9 cellular contexts compared by ENCODE assay signal in genomic region chr3:142929109-142929508, GRCh38. TPM values are rescaled to one million over a fixed set of nuclear protein-coding genes. Genes with fewer than 3 reads are reported as not detected.
A peak's percentile ranks its signal among the peaks of the same experiment; 100 is the strongest.
DNase-seq lines count a peak whose midpoint lies in the region; ATAC-seq and TF ChIP-seq lines count a peak whose summit lies in the region.
"Had no signal": no experiment of that assay in that cellular context is flagged by ENCODE, and none has a peak within 500 bp of the region (broad histone marks: within the 10 kb centered on the region; RNA-seq: fewer than 3 reads in every experiment).

No MANE protein-coding gene starts in this region.

- H3F3A ChIP-seq in SU-DHL-6 (ENCODE audit: insufficient read depth), result no peaks in the 10 kb centered on the region

- H4K20me1 ChIP-seq in SU-DHL-6 (ENCODE audit: low read depth, low read length), result no peaks in the 10 kb centered on the region

- H3K27ac ChIP-seq in A673 (ENCODE audit: low read depth, low read length, poor library complexity, severe bottlenecking) (no peak overlapping the region), SU-DHL-6 (ENCODE audit: low read depth, low read length) (no peak overlapping the region)

- H3K79me2 ChIP-seq in SU-DHL-6 (ENCODE audit: insufficient read depth, low read length), result no peaks in the 10 kb centered on the region

- DNase-seq in A673 (ENCODE audit: low spot score), result peak; percentile 38
- DNase-seq in LHCN-M2 (ENCODE audit: low read depth), result peak; percentile 34
- DNase-seq in epithelial cell of proximal tubule (ENCODE audit: low read depth), result no peak
- DNase-seq in retinal pigment epithelial cell (ENCODE audit: low read depth), result peak; percentile 14
- DNase-seq in middle frontal gyrus (ENCODE audit: extremely low spot score, low spot score), result no peak
- DNase-seq in HuH-7 (ENCODE audit: low spot score), result no peak

- ATAC-seq in GM18498 (IDR thresholded peaks at IDR 0.05; ENCODE audit: unreplicated experiment), result peak; percentile 70

- no peaks in the 10 kb centered on the region for H3K9me2 ChIP-seq in SU-DHL-6 (replicated peaks; ENCODE audit: insufficient read depth, low read length)

- POLR2A ChIA-PET in A673 (lab: Charles Lee; ENCODE audit: low non-redundant PET), result no interaction called here

- H3K27me3 ChIP-seq in A673 (replicated peaks; ENCODE audit: insufficient read depth, low read depth, low read length, poor library complexity) (no peaks in the 10 kb centered on the region), SU-DHL-6 (ENCODE audit: low read length) (no peaks in the 10 kb centered on the region)

- intact Hi-C loops in A673 (cut with micrococcal nuclease; ENCODE audit: unreplicated experiment), result no loop called here

- no peaks in the 10 kb centered on the region for H3K4me1 ChIP-seq in A673 (ENCODE audit: insufficient read depth, low read length, poor library complexity, severe bottlenecking)

- H3K9me3 ChIP-seq in A673 (ENCODE audit: low read depth, low read length, poor library complexity, severe bottlenecking) (no peaks in the 10 kb centered on the region), SU-DHL-6 (ENCODE audit: insufficient read depth, low read length) (no peaks in the 10 kb centered on the region)

- H3K4me3 ChIP-seq in A673 (ENCODE audit: low read depth, low read length, poor library complexity, severe bottlenecking) (no peak overlapping the region), SU-DHL-6 (ENCODE audit: insufficient read depth, low read length, poor library complexity, severe bottlenecking) (no peak overlapping the region), epithelial cell of proximal tubule (ENCODE audit: low read depth, low read length) (no peak overlapping the region), retinal pigment epithelial cell (ENCODE audit: low read length) (no peak overlapping the region)

- BruUV-seq in A673 (replicated peaks; lab: Mats Ljungman, UMichigan), result no TSS peak

- no peak overlapping the region for H3K9ac ChIP-seq in SU-DHL-6 (ENCODE audit: low read length)

- no peaks in the 10 kb centered on the region for H3K36me3 ChIP-seq in A673 (ENCODE audit: insufficient read depth, low read length, poor library complexity, severe bottlenecking)
- H3K36me3 ChIP-seq in SU-DHL-6 (ENCODE audit: low read length), result no peaks in the 10 kb centered on the region

- CTCF ChIA-PET in A673 (lab: Charles Lee), result no interaction called here

- H3K4me2 ChIP-seq in SU-DHL-6 (ENCODE audit: low read depth, low read length, poor library complexity, severe bottlenecking), result no peak overlapping the region

- no peak overlapping the region for H2AFZ ChIP-seq in SU-DHL-6 (ENCODE audit: low read depth, low read length, severe bottlenecking)

- TF ChIP-seq CTCF in A673 (conservative IDR thresholded peaks at IDR 0.05; ENCODE audit: low read depth, low read length) (peak; percentile 50; the same call in 1 of the 2 replicates), SU-DHL-6 (IDR thresholded peaks at IDR 0.05; ENCODE audit: insufficient read depth, low read length, poor library complexity, severe bottlenecking) (peak; percentile 47), epithelial cell of proximal tubule (conservative IDR thresholded peaks at IDR 0.05; ENCODE audit: low read depth, low read length) (peak; percentile 78), retinal pigment epithelial cell (conservative IDR thresholded peaks at IDR 0.05; ENCODE audit: low read depth, low read length) (peak; percentile 65)

RNA-seq across cellular contexts. Expression of gene PAQR9, which starts 34.4 kb away (rescaled TPM):
- 0.19 and 0.28 TPM in 2 replicates for total RNA-seq in A673 (2021)
- total RNA-seq in LHCN-M2 (2014; rRNA removed), result not detected in 2 replicates
- polyA plus RNA-seq in LHCN-M2 (2012), result not detected
- 0.29 and 0.63 TPM in 2 replicates for total RNA-seq in epithelial cell of proximal tubule
- total RNA-seq: aorta had no signal
- polyA plus RNA-seq: aorta had no signal

RNA-seq across cellular contexts. Expression of gene PCOLCE2, which starts 40.2 kb away (rescaled TPM):
- total RNA-seq in A673 (2021) (5.0 and 6.4 TPM in 2 replicates), LHCN-M2 (2014; rRNA removed) (0.75 and 4.9 TPM in 2 replicates), epithelial cell of proximal tubule (4.5 and 7.7 TPM in 2 replicates)
- polyA plus RNA-seq in LHCN-M2 (2012), result 0.60 TPM

Comparison
In these comparisons a context has a peak if more than half of its experiments do, and no peak if none do; other contexts are left out.
1. DNase-seq: peak in A673 (single experiment), LHCN-M2 (single experiment) and retinal pigment epithelial cell (single experiment); none in epithelial cell of proximal tubule (single experiment), middle frontal gyrus (single experiment) and HuH-7 (single experiment).
2. Peak in every context shown above with its lines, with median percentiles within 50 percentile points of each other: CTCF ChIP-seq.